ENCODE assay signal across 14 cellular contexts in the genomic region with DNA sequence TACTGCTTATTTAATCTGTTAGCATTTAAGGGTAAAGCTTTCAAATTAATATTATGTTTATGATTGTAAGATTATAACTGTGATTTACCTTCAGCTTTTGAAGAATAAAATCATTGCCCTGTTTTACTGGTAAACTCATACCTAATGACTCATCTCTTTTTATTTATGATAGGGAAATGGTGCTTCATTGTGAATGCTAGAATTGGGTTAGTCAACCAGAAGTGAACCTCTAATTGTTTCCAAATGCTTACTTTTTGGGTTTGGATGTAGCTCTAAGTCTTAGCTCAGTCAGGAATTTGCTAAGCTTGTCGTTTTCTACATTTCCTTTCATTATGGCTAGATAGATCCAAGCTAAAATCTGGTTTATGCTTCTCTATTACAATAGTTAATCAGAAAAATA. TPM values are rescaled to one million over a fixed set of nuclear protein-coding genes. Genes with fewer than 3 reads are reported as not detected.
A peak's percentile ranks its signal among the peaks of the same experiment; 100 is the strongest.
DNase-seq lines count a peak whose midpoint lies in the region; ATAC-seq, FAIRE-seq and TF ChIP-seq lines count a peak whose summit lies in the region.
"Had no signal": no experiment of that assay in that cellular context is flagged by ENCODE, and none has a peak within 500 bp of the region (broad histone marks: within the 10 kb centered on the region; RNA-seq: fewer than 3 reads in every experiment).

No MANE protein-coding gene starts in this region.

- TF ChIP-seq CTCF in AG04450 (IDR thresholded peaks at IDR 0.05; ENCODE audit: low read depth, low read length) (no peak), GM23338 (conservative IDR thresholded peaks at IDR 0.05; ENCODE audit: low read depth in 2 of 2) (no peak), Peyer's patch (IDR thresholded peaks at IDR 0.05) (no peak)

- no peaks in the 10 kb centered on the region for H3K9me3 Mint-ChIP-seq in GM23338
- H3K9me3 Mint-ChIP-seq: nephron progenitor cell had no signal

- no peak overlapping the region for H3K4me2 ChIP-seq in GM23338

- ATAC-seq in GM23338 (no peak), Right ventricle myocardium inferior (no peak)

- CTCF ChIA-PET in AG04450 (lab: Charles Lee), result interaction anchor here (0.8 to 1.3 kb wide), 3 partner anchors 283 to 354 kb away, joined by 4 to 9 read pairs (median 7); no protein-coding TSS in a partner anchor

- H3K4me3 Mint-ChIP-seq in GM23338, result no peak overlapping the region
- H3K4me3 Mint-ChIP-seq: nephron progenitor cell had no signal

- DNase-seq in AG04450 (ENCODE audit: low read depth, low spot score) (peak; percentile 66), GM23338 (ENCODE audit: low spot score) (no peak), amniotic stem cell (lab: John Stamatoyannopoulos, UW) (peak; percentile 67), hepatic stellate cell (ENCODE audit: low spot score) (peak; percentile 23), GM12891 (ENCODE audit: insufficient read length, low spot score) (no peak), Right ventricle myocardium inferior (ENCODE audit: missing footprints) (no peak), Peyer's patch (no peak)
- no peak for DNase-seq in stimulated activated CD4-positive, alpha-beta T cell treated with anti-CD3 and anti-CD28 coated beads, Interleukin-4, amount 100 ng/mL, for 1 hour
- DNase-seq: DMS79, dorsolateral prefrontal cortex, MM.1S, NCI-H526, nephron progenitor cell had no signal

- intact Hi-C loops in Right ventricle myocardium inferior (cut with DNase I), result no loop called here

- H3K36me3 ChIP-seq in GM23338 (ENCODE audit: insufficient read depth), result no peaks in the 10 kb centered on the region
- H3K36me3 ChIP-seq in Peyer's patch, result peaks cover 0 to 13% (median 0%) of the 10 kb centered on the region in 3 donors
- H3K36me3 ChIP-seq: thoracic aorta had no signal

- TF ChIP-seq POLR2A in GM12891 (IDR thresholded peaks at IDR 0.05; ENCODE audit: low read depth, low read length) (no peak), Peyer's patch (IDR thresholded peaks at IDR 0.05) (no peak)

- peaks cover 3% of the 10 kb centered on the region for H3K27me3 Mint-ChIP-seq in GM23338 (ENCODE audit: insufficient read depth, low read depth, poor library complexity)

- no peak for FAIRE-seq in GM12891 (lab: Jason Lieb, UNC)

- H3K27me3 ChIP-seq in AG04450 (ENCODE audit: control insufficient read depth, insufficient read depth, low read length) (no peaks in the 10 kb centered on the region), GM23338 (ENCODE audit: insufficient read depth) (no peaks in the 10 kb centered on the region), Peyer's patch (no peaks in the 10 kb centered on the region)
- H3K27me3 ChIP-seq: dorsolateral prefrontal cortex had no signal

- no peaks in the 10 kb centered on the region; the same call in 1 of the 2 replicates for H3K79me2 ChIP-seq in GM23338 (replicated peaks; ENCODE audit: insufficient read depth)

- H3K36me3 Mint-ChIP-seq in GM23338 (ENCODE audit: low read depth), result peaks cover 17% of the 10 kb centered on the region; the same call in 2 of the 3 replicates

- no peaks in the 10 kb centered on the region for H3K9me2 ChIP-seq in GM23338 (ENCODE audit: insufficient read depth)

- H3K9me3 ChIP-seq in AG04450 (ENCODE audit: control insufficient read depth, insufficient read depth, low read length) (no peaks in the 10 kb centered on the region), Peyer's patch (no peaks in the 10 kb centered on the region)
- H3K9me3 ChIP-seq: thoracic aorta had no signal

- H3K27ac Mint-ChIP-seq in GM23338, result peak overlapping the region; percentile 71; the same call in 1 of the 2 replicates
- H3K27ac Mint-ChIP-seq: nephron progenitor cell had no signal

- POLR2A ChIA-PET in AG04450 (lab: Yijun Ruan, JAX), result no interaction called here

- no peak overlapping the region for H3K4me3 ChIP-seq in AG04450 (ENCODE audit: low read depth, low read length)
- H3K4me3 ChIP-seq in GM23338, result no peak overlapping the region
- no peak overlapping the region for H3K4me3 ChIP-seq in Peyer's patch
- H3K4me3 ChIP-seq: dorsolateral prefrontal cortex, thoracic aorta had no signal

- H3F3A ChIP-seq in GM23338 (replicated peaks; ENCODE audit: low read depth), result no peaks in the 10 kb centered on the region

- H4K20me1 ChIP-seq in GM23338 (replicated peaks; ENCODE audit: insufficient read depth), result no peaks in the 10 kb centered on the region

- H2AFZ ChIP-seq in GM23338, result no peak overlapping the region

- peaks cover 42% of the 10 kb centered on the region for H3K4me1 ChIP-seq in GM23338 (ENCODE audit: insufficient read depth)
- H3K4me1 ChIP-seq in Peyer's patch, result peaks cover 0 to 3% (median 0%) of the 10 kb centered on the region in 4 donors

- peaks cover 36% of the 10 kb centered on the region for H3K4me1 Mint-ChIP-seq in GM23338

- H3K27ac ChIP-seq in AG04450 (ENCODE audit: low read depth, low read length), result no peak overlapping the region
- no peak overlapping the region for H3K27ac ChIP-seq in GM23338 (ENCODE audit: low read depth)
- no peak overlapping the region for H3K27ac ChIP-seq in Peyer's patch
- H3K27ac ChIP-seq: thoracic aorta had no signal

TF ChIP-seq in GM23338, 12 proteins besides CTCF, POLR2A, EP300 and RAD21 (continues in another document):
- TF ChIP-seq POLR2AphosphoS5 (IDR thresholded peaks at IDR 0.05; ENCODE audit: low read depth), result no peak
- no peak for TF ChIP-seq CREB1 (CRISPR knock-in tag; IDR thresholded peaks at IDR 0.05; ENCODE audit: low read depth)
- no peak for TF ChIP-seq NANOG (IDR thresholded peaks at IDR 0.05; ENCODE audit: borderline replicate concordance)

TF ChIP-seq in GM12891, 5 proteins besides CTCF, POLR2A, EP300 and RAD21:
- TF ChIP-seq TAF1 (IDR thresholded peaks at IDR 0.05; ENCODE audit: low read depth, low read length), result no peak
- TF ChIP-seq SPI1 (IDR thresholded peaks at IDR 0.05; ENCODE audit: low read depth, low read length), result no peak
- TF ChIP-seq POU2F2 (IDR thresholded peaks at IDR 0.05; ENCODE audit: low read depth, low read length), result no peak
- no peak for TF ChIP-seq POLR2AphosphoS5 (IDR thresholded peaks at IDR 0.05; ENCODE audit: low read depth, low read length)
- TF ChIP-seq PAX5 (IDR thresholded peaks at IDR 0.05; ENCODE audit: insufficient read depth, low read length, severe bottlenecking), result no peak

RNA-seq across cellular contexts. Expression of gene SLC30A7, which starts 59.4 kb away (rescaled TPM):
- polyA plus RNA-seq in AG04450 (2011; rRNA removed), result 15.1 and 15.3 TPM in 2 replicates
- 31.0 and 39.1 TPM in 2 replicates for polyA minus RNA-seq in AG04450 (2011; rRNA and poly(A)+ RNA removed)
- total RNA-seq in GM23338 (2014; rRNA removed; shearing (Covaris generic)), result 22.5 and 25.1 TPM in 2 replicates
- 7.7 and 9.8 TPM in 2 replicates for polyA plus RNA-seq in GM23338 (2016; fragmentation: Nextera tagmentation; extraction: Ambion mirVana)
- 3.0 TPM for polyA plus RNA-seq in GM12891 (2012; ENCODE audit: low read depth, missing spikeins)
- total RNA-seq in Right ventricle myocardium inferior, result 5.5 TPM
- 10 to 100 TPM; 18.2 to 28.5 (median 24.2) TPM for total RNA-seq in Peyer's patch

Comparison
In these comparisons a context has a peak if more than half of its experiments do, and no peak if none do; other contexts are left out.
1. DNase-seq: peak in AG04450 (single experiment), amniotic stem cell (single experiment) and hepatic stellate cell (single experiment); none in GM23338 (single experiment), GM12891 (single experiment), Right ventricle myocardium inferior (single experiment), stimulated activated CD4-positive, alpha-beta T cell treated with anti-CD3 and anti-CD28 coated beads, Interleukin-4, amount 100 ng/mL, for 1 hour (single experiment) and Peyer's patch (0 of 3).